ENCODE assay signal across 8 cellular contexts in the genomic region with DNA sequence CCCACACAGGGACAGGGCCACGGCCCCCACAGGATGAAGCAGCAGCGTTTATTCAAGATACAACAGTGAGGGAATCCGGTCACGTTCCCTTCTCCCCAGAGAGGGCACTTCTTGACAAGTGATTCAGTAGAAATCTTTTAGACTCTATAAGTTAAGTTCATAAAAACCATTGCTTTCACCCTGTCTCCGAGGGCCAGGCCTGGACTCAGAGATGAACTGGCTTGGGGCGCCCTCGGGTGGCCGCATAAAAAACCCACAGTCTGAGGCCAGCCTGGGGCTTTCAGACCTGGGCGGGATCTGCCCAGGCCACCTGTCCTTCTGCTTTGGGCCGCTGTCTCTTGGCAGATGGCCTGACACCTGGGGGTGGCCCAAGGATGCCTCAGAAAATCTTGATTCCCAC. TPM values are rescaled to one million over a fixed set of nuclear protein-coding genes. Genes with fewer than 3 reads are reported as not detected.
DNase-seq lines count a peak whose midpoint lies in the region; ATAC-seq and TF ChIP-seq lines count a peak whose summit lies in the region.
"Not testable (repeated sequence)": the region's sequence is repeated elsewhere in the genome, so short reads cannot be mapped to it uniquely, and the experiment has no call there.

No MANE protein-coding gene starts in this region.

- not testable (repeated sequence) for H3K4me1 ChIP-seq in PC-3 (ENCODE audit: insufficient read depth, low read length)

- H3K4me3 ChIP-seq in MG63; PC-3 (ENCODE audit: low read length): not testable (repeated sequence)

- POLR2A ChIA-PET in PC-3 (lab: Charles Lee; ENCODE audit: unreplicated experiment) = not testable (repeated sequence)

- not testable (repeated sequence) for H3K9ac ChIP-seq in PC-3 (ENCODE audit: low read length)

- CTCF ChIA-PET in PC-3 (lab: Charles Lee) = not testable (repeated sequence)

- H3F3A ChIP-seq in PC-3 (ENCODE audit: low read length, unreplicated experiment) = not testable (repeated sequence)

- H3K27ac ChIP-seq in PC-3 (ENCODE audit: low read length) = not testable (repeated sequence)

- H3K27ac Mint-ChIP-seq in brain = not testable (repeated sequence)

- H2AFZ ChIP-seq in PC-3 (ENCODE audit: low read length) = not testable (repeated sequence)

- ATAC-seq in PC-3, left ventricle myocardium superior: not testable (repeated sequence)

- not testable (repeated sequence) for BruUV-seq in PC-3 (replicated peaks; lab: Mats Ljungman, UMichigan)

- not testable (repeated sequence) for H3K9me3 Mint-ChIP-seq in brain

- not testable (repeated sequence) for H3K9me2 ChIP-seq in PC-3 (replicated peaks; ENCODE audit: low read length)

- H3K4me3 Mint-ChIP-seq in brain = not testable (repeated sequence)

- intact Hi-C loops in PC-3 (cut with micrococcal nuclease); left ventricle myocardium superior (cut with micrococcal nuclease): not testable (repeated sequence)

- DNase-seq in Daoy (ENCODE audit: low read depth) (peak; percentile 77), MG63 (peak; percentile 69), PC-3 (peak; percentile 71), left ventricle myocardium superior (peak; percentile 83), pons (ENCODE audit: low spot score) (peak; percentile 37)
- DNase-seq in activated CD4-positive, alpha-beta T cell treated with anti-CD3 and anti-CD28 coated beads, Interleukin-2, amount 50 U/mL, for 1 hour = peak; percentile 61
- DNase-seq in stimulated activated naive CD4-positive, alpha-beta T cell treated with Interleukin-2 at 50 U/mL for 16 hours (lab: John Stamatoyannopoulos, UW) = peak; percentile 41

- H3K36me3 ChIP-seq in MG63; PC-3 (ENCODE audit: low read depth, low read length): not testable (repeated sequence)

- H3K4me1 Mint-ChIP-seq in brain = not testable (repeated sequence)

- H3K27me3 ChIP-seq in MG63; PC-3 (ENCODE audit: low read length): not testable (repeated sequence)

- not testable (repeated sequence) for H4K20me1 ChIP-seq in PC-3 (ENCODE audit: low read length)

- H3K27me3 Mint-ChIP-seq in brain = not testable (repeated sequence)

- not testable (repeated sequence) for H3K9me3 ChIP-seq in MG63; PC-3 (ENCODE audit: low read length)

- TF ChIP-seq CTCF in PC-3 (conservative IDR thresholded peaks at IDR 0.05; ENCODE audit: low read depth, low read length) (peak; percentile 40), brain (conservative IDR thresholded peaks at IDR 0.05) (peak; percentile 62 to 71)

- H3K79me2 ChIP-seq in PC-3 (ENCODE audit: low read length) = not testable (repeated sequence)

- H3K36me3 Mint-ChIP-seq in brain = not testable (repeated sequence)

- not testable (repeated sequence) for H3K4me2 ChIP-seq in PC-3 (ENCODE audit: low read length)

RNA-seq across cellular contexts. Expression of gene SPECC1L, which starts 11.2 kb away (rescaled TPM):
- total RNA-seq in Daoy (2014; rRNA removed; shearing (Covaris generic)) = 21.9 and 24.1 TPM in 2 replicates
- 11.0 and 30.9 TPM in 2 replicates for total RNA-seq in MG63 (2014; rRNA removed; shearing (Covaris generic); ENCODE audit: low replicate concordance)
- total RNA-seq in PC-3 (2014; rRNA removed) (14.1 and 15.1 TPM in 2 replicates), left ventricle myocardium superior (52.0 TPM)
- polyA plus RNA-seq in brain (ENCODE audit: insufficient read depth, low read depth, low replicate concordance) = 38.0 TPM

RNA-seq across cellular contexts. Expression of gene GGT5, which starts 14.6 kb away (rescaled TPM):
- total RNA-seq in Daoy (2014; rRNA removed; shearing (Covaris generic)) = not detected in 2 replicates
- total RNA-seq in MG63 (2014; rRNA removed; shearing (Covaris generic); ENCODE audit: low replicate concordance) = not detected in 2 replicates
- total RNA-seq in PC-3 (2014; rRNA removed) = 0.04 and 0.12 TPM in 2 replicates
- 45.0 TPM for polyA plus RNA-seq in brain (ENCODE audit: insufficient read depth, low read depth, low replicate concordance)
- 19.8 TPM for total RNA-seq in left ventricle myocardium superior

Comparison
In these comparisons a context has a peak if more than half of its experiments do, and no peak if none do; other contexts are left out.
1. RNA of gene GGT5, which starts 14.6 kb away (total RNA-seq): 19.8 TPM in left ventricle myocardium superior (single experiment); 0.04 to 0.12 TPM in PC-3, not detected in Daoy and not detected in MG63; every median in the first group is over 10 times any median in the second.
2. Peak in every context shown above with its lines, with median percentiles within 50 percentile points of each other: DNase-seq.